ENCODE assay signal across 19 cellular contexts in genomic region chr15:92650256-92650655, GRCh38. TPM values are rescaled to one million over a fixed set of nuclear protein-coding genes. Genes with fewer than 3 reads are reported as not detected.
DNase-seq lines count a peak whose midpoint lies in the region; ATAC-seq, FAIRE-seq and TF ChIP-seq lines count a peak whose summit lies in the region.
"Had no signal": no experiment of that assay in that cellular context is flagged by ENCODE, and none has a peak within 500 bp of the region (broad histone marks: within the 10 kb centered on the region; RNA-seq: fewer than 3 reads in every experiment).

No MANE protein-coding gene starts in this region.

- intact Hi-C loops in Right ventricle myocardium inferior (cut with DNase I) (no loop called here), uterus (cut with DNase I; ENCODE audit: low total_unique reads) (no loop called here), pancreas (cut with DNase I) (no loop called here)

- H3K36me3 ChIP-seq in cardiac muscle cell (no peaks in the 10 kb centered on the region), uterus (no peaks in the 10 kb centered on the region), pancreas (no peaks in the 10 kb centered on the region), gastroesophageal sphincter (no peaks in the 10 kb centered on the region)
- H3K36me3 ChIP-seq: esophagus squamous epithelium, left lung, right lobe of liver had no signal

- TF ChIP-seq EP300 in gastroesophageal sphincter (IDR thresholded peaks at IDR 0.05), result no peak

- WGBS in pancreas, 2 donors, result 46 to 47% methylated on average over 9 of the region's 9 CpGs
- 24 to 49% methylated on average over 3 to 8 of the region's 9 CpGs for WGBS in gastroesophageal sphincter (ENCODE audit: low coverage in 1 of 2), 2 donors

- no peaks in the 10 kb centered on the region for H3K9me3 ChIP-seq in cardiac muscle cell (ENCODE audit: low read depth)
- H3K9me3 ChIP-seq in uterus, result no peaks in the 10 kb centered on the region
- H3K9me3 ChIP-seq in pancreas, result no peaks in the 10 kb centered on the region
- H3K9me3 ChIP-seq in gastroesophageal sphincter, result no peaks in the 10 kb centered on the region
- H3K9me3 ChIP-seq: esophagus squamous epithelium, left lung, right lobe of liver had no signal

- no peak for ATAC-seq in Right ventricle myocardium inferior
- no peak for ATAC-seq in pancreas
- no peak for ATAC-seq in gastroesophageal sphincter
- ATAC-seq: left lung; right lobe of liver; stimulated activated effector memory CD8-positive, alpha-beta T cell treated with anti-CD3 and anti-CD28 coated beads, Interleukin-12 subunit alpha, Interleukin-12 subunit beta, amount 100 ng/mL, for 72 hours had no signal

- H3K27ac ChIP-seq in cardiac muscle cell (no peak overlapping the region), uterus (peak overlapping the region in 1 of 2 donors; percentile 0), pancreas (peak overlapping the region in 1 of 4 donors; percentile 17), gastroesophageal sphincter (peak overlapping the region in 2 of 4 donors; percentile 3 to 58)
- H3K27ac ChIP-seq: GM23248, left lung, right lobe of liver had no signal

- H3K4me3 ChIP-seq in cardiac muscle cell, result no peak overlapping the region
- H3K4me3 ChIP-seq in fibroblast of the aortic adventitia (ENCODE audit: low read depth, low read length), result no peak overlapping the region
- H3K4me3 ChIP-seq in uterus, result no peak overlapping the region
- peak overlapping the region in 1 of 4 donors; percentile 64 for H3K4me3 ChIP-seq in pancreas
- H3K4me3 ChIP-seq in gastroesophageal sphincter, result no peak overlapping the region
- H3K4me3 ChIP-seq: esophagus squamous epithelium, GM23248, left lung, right lobe of liver had no signal

- H3K4me1 ChIP-seq in cardiac muscle cell (ENCODE audit: low read depth), result peaks cover 19% of the 10 kb centered on the region
- H3K4me1 ChIP-seq in uterus, result no peaks in the 10 kb centered on the region
- peaks cover 18 to 44% (median 29%) of the 10 kb centered on the region in 3 donors for H3K4me1 ChIP-seq in pancreas
- H3K4me1 ChIP-seq in gastroesophageal sphincter, result peaks cover 0 to 76% (median 17%) of the 10 kb centered on the region in 3 donors

- TF ChIP-seq CTCF in cardiac muscle cell (IDR thresholded peaks at IDR 0.05; ENCODE audit: low read depth, low read length), result no peak
- TF ChIP-seq CTCF in fibroblast of the aortic adventitia (IDR thresholded peaks at IDR 0.05; ENCODE audit: insufficient read depth, low read length), result no peak
- TF ChIP-seq CTCF in uterus (IDR thresholded peaks at IDR 0.05), result no peak
- no peak for TF ChIP-seq CTCF in pancreas (IDR thresholded peaks at IDR 0.05)
- no peak for TF ChIP-seq CTCF in gastroesophageal sphincter (IDR thresholded peaks at IDR 0.05)

- FAIRE-seq in pancreas (lab: Jason Lieb, UNC), result no peak

- peak; percentile 26 to 70 for DNase-seq in cardiac muscle cell (ENCODE audit: low read depth in 1 of 2, low spot score in 1 of 2)
- DNase-seq in Right ventricle myocardium inferior (ENCODE audit: missing footprints), result no peak
- DNase-seq in RPMI7951 (ENCODE audit: low read depth), result peak; percentile 51
- DNase-seq in fibroblast of the aortic adventitia (ENCODE audit: low read depth), result peak; percentile 9
- DNase-seq in uterus, result peak; percentile 27 to 52
- DNase-seq in pancreas, result no peak
- DNase-seq in stimulated activated CD4-positive, alpha-beta T cell treated with anti-CD3 and anti-CD28 coated beads, Interleukin-2, amount 100 ng/mL, for 24 hours, result no peak
- DNase-seq: activated CD4-positive, alpha-beta T cell treated with anti-CD3 and anti-CD28 coated beads for 4 hours; activated T-cell treated with anti-CD3 and anti-CD28 coated beads, Interleukin-2, amount 50 U/mL, for 24 hours; dermis blood vessel endothelial cell; esophagus squamous epithelium; GM23248; left lung; NCI-H1048; NCI-H526 treated with DMSO at 0.1 percent for 48 hours; nephron progenitor cell had no signal

- TF ChIP-seq POLR2A in uterus (IDR thresholded peaks at IDR 0.05) (no peak), gastroesophageal sphincter (IDR thresholded peaks at IDR 0.05) (no peak)

- no peaks in the 10 kb centered on the region for H3K27me3 ChIP-seq in cardiac muscle cell
- H3K27me3 ChIP-seq in uterus, result no peaks in the 10 kb centered on the region
- no peaks in the 10 kb centered on the region for H3K27me3 ChIP-seq in pancreas
- H3K27me3 ChIP-seq in gastroesophageal sphincter, result no peaks in the 10 kb centered on the region
- H3K27me3 ChIP-seq: right lobe of liver had no signal

RNA-seq across cellular contexts. Expression of gene FAM174B, which starts 5.3 kb away (rescaled TPM):
- total RNA-seq in cardiac muscle cell (9.3 and 16.3 TPM in 2 replicates), Right ventricle myocardium inferior (13.0 TPM), fibroblast of the aortic adventitia (ENCODE audit: low replicate concordance) (2.2 and 5.5 TPM in 2 replicates), uterus (10 to 100 TPM in 1 of 4 donors, 1 to 10 TPM in 2, under 1 TPM in 1; 0.51 to 41.8 (median 5.5) TPM), pancreas (100 to 1,000 TPM in 1 of 6 donors, 10 to 100 TPM in 5; 42.3 to 122 (median 73.6) TPM), gastroesophageal sphincter (10 to 100 TPM in 3 of 4 donors, 1 to 10 TPM in 1; 9.2 to 15.5 (median 13.3) TPM)
- polyA plus RNA-seq in cardiac muscle cell (22.0 and 30.2 TPM in 2 replicates), pancreas (10 to 100 TPM; 26.0 to 26.8 TPM)
- 0.48 and 0.98 TPM in 2 replicates for total RNA-seq in RPMI7951 (2014; rRNA removed; shearing (Covaris generic))

Comparison
In these comparisons a context has a peak if more than half of its experiments do, and no peak if none do; other contexts are left out.
1. DNase-seq: peak in cardiac muscle cell (2 of 2), RPMI7951 (single experiment), fibroblast of the aortic adventitia (single experiment) and uterus (2 of 2); none in Right ventricle myocardium inferior (single experiment), pancreas (0 of 6) and stimulated activated CD4-positive, alpha-beta T cell treated with anti-CD3 and anti-CD28 coated beads, Interleukin-2, amount 100 ng/mL, for 24 hours (0 of 2).